8 cellular contexts compared by ENCODE assay signal in the genomic region with DNA sequence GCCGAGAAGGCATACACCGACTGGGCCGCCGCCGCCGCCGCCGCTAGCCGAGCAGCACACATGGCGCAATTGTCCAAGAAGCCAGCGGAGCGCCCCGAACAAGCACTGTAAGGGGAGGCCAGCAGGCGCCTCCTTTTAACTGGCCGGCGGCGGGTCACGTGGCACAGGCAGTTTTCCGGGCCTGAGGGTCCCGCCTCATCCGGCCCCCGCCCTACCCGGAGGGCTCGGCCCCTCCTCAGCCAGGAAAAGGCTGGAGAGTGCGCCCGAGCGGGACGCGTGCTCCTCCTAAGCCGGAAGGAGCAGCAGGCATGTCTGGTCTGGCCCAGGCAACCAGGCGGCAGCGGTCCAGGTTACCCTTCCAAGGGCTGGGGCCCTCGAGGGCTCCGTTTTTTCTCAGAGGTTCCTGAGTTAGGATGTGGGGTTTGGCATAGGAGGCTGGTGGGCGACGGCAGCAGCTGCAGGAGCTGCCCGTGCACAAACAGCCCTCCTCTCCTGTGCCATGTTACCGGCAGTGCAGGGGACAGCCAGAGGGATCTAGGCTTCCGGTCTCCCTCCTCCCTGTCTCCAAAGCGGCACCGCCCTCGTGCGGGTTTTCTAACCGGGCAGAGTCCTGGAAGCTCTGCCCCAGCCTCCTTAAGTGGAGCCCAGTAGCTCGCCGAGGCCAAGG. TPM values are rescaled to one million over a fixed set of nuclear protein-coding genes. Genes with fewer than 3 reads are reported as not detected.
DNase-seq lines count a peak whose midpoint lies in the region; ATAC-seq and TF ChIP-seq lines count a peak whose summit lies in the region.

GPX1 (minus strand) TSS at position 137 of the 667 bp plus-strand sequence; CDS start at position 62, 75 bp downstream.

- CTCF ChIA-PET in activated CD4-positive, alpha-beta memory T cell treated with anti-CD3 and anti-CD28 coated beads, Interleukin-2, amount 10 ng/mL, durations not matched to agents 7 days and 5 days (lab: Charles Lee): interaction anchor here (1.1 to 2.6 kb wide), 4 partner anchors 18 to 91 kb away, joined by 6 to 11 read pairs (median 10); partner anchors contain the start of gene USP4

- H3K36me3 Mint-ChIP-seq in activated CD4-positive, alpha-beta memory T cell treated with anti-CD3 and anti-CD28 coated beads, Interleukin-2, amount 10 ng/mL, durations not matched to agents 7 days and 5 days (ENCODE audit: low read depth): peaks cover 55% of the 10 kb centered on the region

- DNase-seq in NCI-H82 (lab: John Stamatoyannopoulos, UW) (peak; percentile 96), ecto neural progenitor cell (ENCODE audit: low spot score) (peak; percentile 98), lower leg skin (ENCODE audit: low spot score in 2 of 2) (peak; percentile 94 to 99)
- peak; percentile 84 for DNase-seq in activated CD4-positive, alpha-beta memory T cell treated with anti-CD3 and anti-CD28 coated beads, Interleukin-2, amount 10 ng/mL, durations not matched to agents 7 days and 5 days
- DNase-seq in stimulated activated CD4-positive, alpha-beta T cell treated with anti-CD3 and anti-CD28 coated beads, Interleukin-4, amount 100 ng/mL, for 4 hours: peak; percentile 56 to 75

- H3K27ac Mint-ChIP-seq in activated CD4-positive, alpha-beta memory T cell treated with anti-CD3 and anti-CD28 coated beads, Interleukin-2, amount 10 ng/mL, durations not matched to agents 7 days and 5 days: peak within 1 kb of the TSS; percentile 86

- intact Hi-C loops in lower leg skin (cut with DNase I; ENCODE audit: low total_unique reads): no loop called here

- H3K27me3 Mint-ChIP-seq in activated CD4-positive, alpha-beta memory T cell treated with anti-CD3 and anti-CD28 coated beads, Interleukin-2, amount 10 ng/mL, durations not matched to agents 7 days and 5 days: no peaks in the 10 kb centered on the region

- 1 to 5% methylated on average over 21 to 30 of the region's 46 CpGs for WGBS in lower leg skin, 2 donors

- peak in 1 of 2 donors; percentile 76 for TF ChIP-seq POLR2A in lower leg skin (IDR thresholded peaks at IDR 0.05)

- no peaks in the 10 kb centered on the region for H3K9me3 Mint-ChIP-seq in activated CD4-positive, alpha-beta memory T cell treated with anti-CD3 and anti-CD28 coated beads, Interleukin-2, amount 10 ng/mL, durations not matched to agents 7 days and 5 days

- peak within 1 kb of the TSS; percentile 89 for H3K27ac ChIP-seq in C4-2B

- POLR2A ChIA-PET in activated CD4-positive, alpha-beta memory T cell treated with anti-CD3 and anti-CD28 coated beads, Interleukin-2, amount 10 ng/mL, durations not matched to agents 7 days and 5 days (lab: Charles Lee): interaction anchor here (0.8 to 4.5 kb wide), 12 partner anchors 8 to 89 kb away, joined by 3 to 55 read pairs (median 4); partner anchors contain the start of genes NICN1, RHOA, TCTA and USP4

- H3K4me3 Mint-ChIP-seq in activated CD4-positive, alpha-beta memory T cell treated with anti-CD3 and anti-CD28 coated beads, Interleukin-2, amount 10 ng/mL, durations not matched to agents 7 days and 5 days: peak within 1 kb of the TSS; percentile 90

- TF ChIP-seq CTCF in C4-2B (conservative IDR thresholded peaks at IDR 0.05): no peak
- TF ChIP-seq CTCF in lower leg skin (IDR thresholded peaks at IDR 0.05): no peak

- ATAC-seq in GM19372 (IDR thresholded peaks at IDR 0.05; ENCODE audit: low read depth, unreplicated experiment): peak; percentile 85
- ATAC-seq in HG03565 (IDR thresholded peaks at IDR 0.05; ENCODE audit: unreplicated experiment): peak; percentile 67

- peak within 1 kb of the TSS; percentile 70 for H3K4me3 ChIP-seq in lower leg skin (ENCODE audit: low read depth, poor library complexity, severe bottlenecking)

- H3K4me1 Mint-ChIP-seq in activated CD4-positive, alpha-beta memory T cell treated with anti-CD3 and anti-CD28 coated beads, Interleukin-2, amount 10 ng/mL, durations not matched to agents 7 days and 5 days: peaks cover 39% of the 10 kb centered on the region

RNA-seq across cellular contexts. Expression of gene GPX1, which starts in this region (rescaled TPM):
- 10 to 100 TPM; 71.5 to 76.8 TPM for total RNA-seq in activated CD4-positive, alpha-beta memory T cell treated with anti-CD3 and anti-CD28 coated beads, Interleukin-2, amount 10 ng/mL, durations not matched to agents 7 days and 5 days
- total RNA-seq in lower leg skin: 100 to 1,000 TPM; 116 to 224 (median 161) TPM

Comparison
In these comparisons a context has a peak if more than half of its experiments do, and no peak if none do; other contexts are left out.
1. Peak in every context shown above with its lines: DNase-seq, ATAC-seq, H3K4me3 ChIP-seq and H3K27ac ChIP-seq.